13 cellular contexts compared by ENCODE assay signal in the genomic region with DNA sequence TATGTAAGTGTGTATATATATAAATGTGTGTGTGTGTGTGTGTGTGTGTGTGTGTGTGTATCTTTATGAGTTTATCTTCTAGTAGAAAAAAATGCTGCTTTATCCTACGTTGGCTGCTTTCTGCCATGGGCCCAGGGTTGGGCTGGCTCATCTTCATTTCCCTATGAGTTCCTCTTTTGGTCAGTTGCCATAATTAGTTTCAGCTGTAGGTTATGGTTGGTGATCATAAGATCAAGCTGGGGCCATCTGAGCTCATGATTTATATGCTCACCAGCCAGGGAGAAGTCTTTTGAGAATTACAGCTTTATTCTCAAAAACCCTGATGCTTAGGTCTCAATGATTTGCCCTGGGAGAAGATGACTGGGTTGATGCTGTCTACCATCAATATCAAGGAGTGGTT.
"Had no signal": no experiment of that assay in that cellular context is flagged by ENCODE, and none has a peak within 500 bp of the region (broad histone marks: within the 10 kb centered on the region; RNA-seq: fewer than 3 reads in every experiment).

No MANE protein-coding gene starts in this region.

- H3K27me3 ChIP-seq: colonic mucosa, left lung, ovary, right lobe of liver had no signal

- H3K27ac ChIP-seq: colonic mucosa, left lung, ovary, right lobe of liver, WERI-Rb-1 had no signal

- H3K4me3 ChIP-seq: colonic mucosa, left lung, ovary, right lobe of liver had no signal

- H3K4me1 ChIP-seq: colonic mucosa, left lung, right lobe of liver had no signal

- DNase-seq: activated CD4-positive, alpha-beta memory T cell treated with anti-CD3 and anti-CD28 coated beads for 36 hours; activated effector memory CD4-positive, alpha-beta T cell treated with Interleukin-2 at 50 U/mL for 16 hours; activated T-cell treated with anti-CD3 and anti-CD28 coated beads, Interleukin-2, amount 50 U/mL, for 4 hours; amniotic stem cell; central memory CD4-positive, alpha-beta T cell; colonic mucosa; kidney; left lung; mammary epithelial cell; naive thymus-derived CD4-positive, alpha-beta T cell; ovary; right lobe of liver; WERI-Rb-1 had no signal

- H3K36me3 ChIP-seq: colonic mucosa, left lung, ovary, right lobe of liver, WERI-Rb-1 had no signal

- H3K9me3 ChIP-seq: colonic mucosa, ovary, right lobe of liver had no signal
